Comparison of ENCODE assay signal across 21 cellular contexts in the genomic region with DNA sequence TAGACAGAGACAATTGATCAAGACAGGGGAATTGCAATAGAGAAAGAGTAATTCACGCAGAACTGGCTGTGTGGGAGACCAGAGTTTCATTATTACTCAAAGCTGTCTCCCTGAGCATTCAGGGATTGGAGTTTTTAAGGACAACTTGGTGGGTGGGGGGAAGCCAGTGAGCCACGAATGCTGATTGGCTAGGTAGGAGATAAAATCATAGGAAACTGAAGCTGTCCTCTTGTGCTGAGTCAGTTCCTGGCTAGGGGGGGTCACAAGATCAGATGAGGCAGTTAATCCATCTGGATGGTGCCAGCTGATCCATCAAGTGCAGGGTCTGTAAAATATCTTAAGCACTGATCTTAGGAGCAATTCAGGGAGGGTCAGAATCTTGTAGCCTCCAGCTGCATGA.
"Had no signal": no experiment of that assay in that cellular context is flagged by ENCODE, and none has a peak within 500 bp of the region (broad histone marks: within the 10 kb centered on the region; RNA-seq: fewer than 3 reads in every experiment).

No MANE protein-coding gene starts in this region.

- H3K27ac Mint-ChIP-seq: activated naive CD8-positive, alpha-beta T cell treated with anti-CD3 and anti-CD28 coated beads, Interleukin-2, amount 10 ng/mL, durations not matched to agents 7 days and 5 days; activated T-helper 2 cell treated with anti-CD3 and anti-CD28 coated beads, Interferon-gamma antibody, Interleukin-2, Interleukin-4, amounts not matched to agents 10 μg/mL and 5 μg/mL and 100 μg/mL, durations not matched to agents 14 hours and 24 hours and 36 hours; brain; immature natural killer cell; memory B cell; naive thymus-derived CD4-positive, alpha-beta T cell; stimulated activated memory B cell treated with anti-CD40 and anti-IgM and Interleukin-4, amounts not matched to agents 10 μg/mL and 1 μg/mL and 100 μg/mL, for 72 hours had no signal

- DNase-seq: activated CD4-positive, alpha-beta T cell treated with anti-CD3 and anti-CD28 coated beads, Interleukin-2, amount 50 U/mL, for 48 hours; activated naive CD4-positive, alpha-beta T cell treated with Interleukin-2 at 50 U/mL for 16 hours; activated naive CD8-positive, alpha-beta T cell treated with anti-CD3 and anti-CD28 coated beads, Interleukin-2, amount 10 ng/mL, durations not matched to agents 7 days and 5 days; central memory CD4-positive, alpha-beta T cell; erythroblast; heart left ventricle; immature natural killer cell; naive thymus-derived CD4-positive, alpha-beta T cell; pancreas; stimulated activated CD4-positive, alpha-beta T cell treated with anti-CD3 and anti-CD28 coated beads, Interleukin-4, amount 100 ng/mL, for 4 hours; T-helper 2 cell; upper lobe of right lung had no signal

- H3K27me3 Mint-ChIP-seq: activated naive CD8-positive, alpha-beta T cell treated with anti-CD3 and anti-CD28 coated beads, Interleukin-2, amount 10 ng/mL, durations not matched to agents 7 days and 5 days; brain; memory B cell; stimulated activated memory B cell treated with anti-CD40 and anti-IgM and Interleukin-4, amounts not matched to agents 10 μg/mL and 1 μg/mL and 100 μg/mL, for 72 hours had no signal

- H3K4me3 ChIP-seq: coronary artery, gastroesophageal sphincter, heart left ventricle, pancreas, thoracic aorta, upper lobe of right lung had no signal

- H3K27me3 ChIP-seq: gastroesophageal sphincter, heart left ventricle, neutrophil, pancreas, upper lobe of right lung had no signal

- H3K4me1 Mint-ChIP-seq: activated naive CD8-positive, alpha-beta T cell treated with anti-CD3 and anti-CD28 coated beads, Interleukin-2, amount 10 ng/mL, durations not matched to agents 7 days and 5 days; brain; immature natural killer cell; naive thymus-derived CD4-positive, alpha-beta T cell had no signal

- H3K36me3 Mint-ChIP-seq: activated naive CD8-positive, alpha-beta T cell treated with anti-CD3 and anti-CD28 coated beads, Interleukin-2, amount 10 ng/mL, durations not matched to agents 7 days and 5 days; brain; immature natural killer cell; memory B cell; stimulated activated memory B cell treated with anti-CD40 and anti-IgM and Interleukin-4, amounts not matched to agents 10 μg/mL and 1 μg/mL and 100 μg/mL, for 72 hours had no signal

- H3K4me3 Mint-ChIP-seq: activated naive CD8-positive, alpha-beta T cell treated with anti-CD3 and anti-CD28 coated beads, Interleukin-2, amount 10 ng/mL, durations not matched to agents 7 days and 5 days; brain; immature natural killer cell; memory B cell; naive thymus-derived CD4-positive, alpha-beta T cell; stimulated activated memory B cell treated with anti-CD40 and anti-IgM and Interleukin-4, amounts not matched to agents 10 μg/mL and 1 μg/mL and 100 μg/mL, for 72 hours had no signal

- H3K27ac ChIP-seq: coronary artery, gastroesophageal sphincter, heart left ventricle, neutrophil, pancreas, thoracic aorta, upper lobe of right lung had no signal

- H3K36me3 ChIP-seq: gastroesophageal sphincter, heart left ventricle, neutrophil, pancreas, thoracic aorta, upper lobe of right lung had no signal

- ATAC-seq: gastroesophageal sphincter; heart left ventricle; naive thymus-derived CD4-positive, alpha-beta T cell; pancreas; sciatic nerve; stimulated activated memory B cell treated with anti-CD40 and anti-IgM and Interleukin-4, amounts not matched to agents 10 μg/mL and 1 μg/mL and 100 μg/mL, for 72 hours; upper lobe of right lung had no signal

- H3K9me3 Mint-ChIP-seq: activated naive CD8-positive, alpha-beta T cell treated with anti-CD3 and anti-CD28 coated beads, Interleukin-2, amount 10 ng/mL, durations not matched to agents 7 days and 5 days; activated T-helper 2 cell treated with anti-CD3 and anti-CD28 coated beads, Interferon-gamma antibody, Interleukin-2, Interleukin-4, amounts not matched to agents 10 μg/mL and 5 μg/mL and 100 μg/mL, durations not matched to agents 14 hours and 24 hours and 36 hours had no signal
